In genomic region chr3:42411429-42411828, GRCh38 we compare ENCODE assay signal across 10 cellular contexts. TPM values are rescaled to one million over a fixed set of nuclear protein-coding genes. Genes with fewer than 3 reads are reported as not detected.
"Had no signal": no experiment of that assay in that cellular context is flagged by ENCODE, and none has a peak within 500 bp of the region (broad histone marks: within the 10 kb centered on the region; RNA-seq: fewer than 3 reads in every experiment).

No MANE protein-coding gene starts in this region.

- H3K4me1 ChIP-seq: HAP-1 had no signal

- H3K4me2 ChIP-seq: GM23338 had no signal

- H3K36me3 ChIP-seq: HAP-1 had no signal

- ATAC-seq: GM23338, HCT116, HepG2 had no signal

- FAIRE-seq: HepG2 had no signal

- H3K4me3 ChIP-seq: GM23338, HAP-1 had no signal

- H2AFZ ChIP-seq: GM23338 had no signal

- H3K27ac ChIP-seq: HL-60 had no signal

- DNase-seq: H7, HFFc6 had no signal

- H3K9me3 ChIP-seq: HAP-1 had no signal

RNA-seq across cellular contexts. Expression of gene LYZL4, which starts 1.0 kb away (rescaled TPM):
- total RNA-seq: GM23338, H4, H7, HepG2, HFFc6, HT1080 had no signal
- polyA plus RNA-seq: GM23338, HepG2, IgD-negative memory B cell had no signal
